Comparison of ENCODE assay signal across 1 cellular context in genomic region chr1:68173283-68174172, GRCh38.
TF ChIP-seq lines count a peak whose summit lies in the region.

No MANE protein-coding gene starts in this region.

TF ChIP-seq in GM12878, 131 proteins besides CTCF, POLR2A, EP300 and RAD21 (continued from another document):
- TF ChIP-seq PKNOX1 (IDR thresholded peaks at IDR 0.05) (peak; percentile 29; the same call in 1 of the 2 replicates), E4F1 (IDR thresholded peaks at IDR 0.05; ENCODE audit: borderline replicate concordance, partially characterized antibody) (no peak)
